34 cellular contexts compared by ENCODE assay signal in genomic region chr3:88677311-88677710, GRCh38.
"Had no signal": no experiment of that assay in that cellular context is flagged by ENCODE, and none has a peak within 500 bp of the region (broad histone marks: within the 10 kb centered on the region; RNA-seq: fewer than 3 reads in every experiment).

No MANE protein-coding gene starts in this region.

- DNase-seq: Karpas-422, Kasumi-1, MG63, MM.1S, MV-4-11, NCI-H1048, NCI-H1092, NCI-H1092 treated with DMSO at 0.1 percent for 48 hours, NCI-H1105, NCI-H1105 treated with DMSO at 0.1 percent for 48 hours, NCI-H1417, NCI-H1417 treated with DMSO at 0.1 percent for 48 hours, NCI-H1436, NCI-H1436 treated with DMSO at 0.1 percent for 48 hours, NCI-H146, NCI-H1694, NCI-H1694 treated with DMSO at 0.1 percent for 48 hours, NCI-H187, NCI-H187 treated with DMSO at 0.1 percent for 48 hours, NCI-H1930, NCI-H2029, NCI-H2029 treated with DMSO at 0.1 percent for 48 hours, NCI-H2081, NCI-H2081 treated with DMSO at 0.1 percent for 48 hours, NCI-H2107, NCI-H2171, NCI-H2171 treated with DMSO at 0.1 percent for 48 hours, NCI-H2227 treated with DMSO at 0.1 percent for 48 hours, NCI-H226, NCI-H345, NCI-H446, NCI-H446 treated with DMSO at 0.1 percent for 48 hours, NCI-H510A had no signal

- H3K4me3 ChIP-seq: MG63 had no signal

- H3K4me2 ChIP-seq: KMS-11 had no signal

- H3K36me3 ChIP-seq: MG63 had no signal

- H3K27me3 ChIP-seq: MG63 had no signal

- H3K27ac ChIP-seq: KMS-11 had no signal

- H3K9me3 ChIP-seq: MG63 had no signal
